Comparison of ENCODE assay signal across 8 cellular contexts in the genomic region with DNA sequence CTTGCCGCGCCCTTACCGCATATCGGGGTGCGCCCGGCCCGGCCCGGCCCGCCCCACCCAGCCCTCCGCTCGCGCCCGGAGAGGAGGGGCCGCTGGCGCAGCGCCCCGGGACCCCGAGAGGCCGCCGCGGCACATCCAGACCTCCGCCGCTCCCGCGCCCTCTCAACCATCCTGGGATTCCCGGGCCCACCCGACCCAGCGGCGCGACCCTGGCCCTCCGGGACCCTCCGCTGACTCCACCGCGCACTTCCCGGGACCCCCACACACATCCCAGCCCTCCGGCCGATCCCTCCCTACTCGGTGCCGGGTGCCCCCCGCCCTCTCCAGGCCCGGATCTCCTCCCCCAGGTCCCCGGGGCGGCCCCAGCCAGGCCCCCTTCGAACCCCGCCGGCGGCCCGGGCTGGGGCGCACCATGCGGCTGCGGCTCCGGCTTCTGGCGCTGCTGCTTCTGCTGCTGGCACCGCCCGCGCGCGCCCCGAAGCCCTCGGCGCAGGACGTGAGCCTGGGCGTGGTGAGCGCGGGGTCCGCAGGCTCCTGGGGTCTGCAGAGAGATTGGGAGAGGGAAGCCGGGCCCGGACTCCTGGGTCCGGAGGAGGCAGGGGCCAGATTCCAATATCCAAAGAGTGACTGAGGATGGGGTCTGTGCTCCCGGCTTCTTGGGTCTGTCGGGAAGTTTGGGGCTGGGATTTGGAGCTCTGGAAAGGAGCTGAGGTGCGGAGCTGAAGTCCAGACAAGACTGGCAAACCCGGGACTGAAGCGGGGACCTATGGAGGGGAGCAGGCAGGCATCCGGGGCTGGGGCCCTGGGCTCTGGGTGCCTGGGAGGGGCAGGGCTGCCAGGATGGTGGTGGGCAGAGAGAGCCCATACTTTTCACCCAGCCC. TPM values are rescaled to one million over a fixed set of nuclear protein-coding genes. Genes with fewer than 3 reads are reported as not detected.
DNase-seq lines count a peak whose midpoint lies in the region; ATAC-seq and TF ChIP-seq lines count a peak whose summit lies in the region.

MMP25 (plus strand) TSS at position 56 of the 881 bp plus-strand sequence; CDS start at position 413, 357 bp downstream.

- intact Hi-C loops in mucosa of descending colon (cut with DNase I, micrococcal nuclease): no loop called here

- H3K4me1 ChIP-seq in ACC112 (ENCODE audit: control insufficient read depth, insufficient read depth, low read length, unreplicated experiment) (no peaks in the 10 kb centered on the region), mucosa of descending colon (ENCODE audit: low read depth) (peaks cover 19% of the 10 kb centered on the region)

- H3K27me3 Mint-ChIP-seq in chondrocyte (ENCODE audit: low read depth): peaks cover 32% of the 10 kb centered on the region

- H3K4me3 Mint-ChIP-seq in chondrocyte (ENCODE audit: unreplicated experiment): peak within 1 kb of the TSS; percentile 57

- no peaks in the 10 kb centered on the region for H3K9me3 Mint-ChIP-seq in chondrocyte (ENCODE audit: low read depth)

- no peaks in the 10 kb centered on the region for H3K36me3 ChIP-seq in ACC112 (ENCODE audit: insufficient read depth, low read length)
- no peaks in the 10 kb centered on the region for H3K36me3 ChIP-seq in mucosa of descending colon (ENCODE audit: low read depth)

- TF ChIP-seq CTCF in chondrocyte (IDR thresholded peaks at IDR 0.05) (no peak), mucosa of descending colon (IDR thresholded peaks at IDR 0.05) (no peak)

- ATAC-seq in mucosa of descending colon (peak; percentile 45), HG03457 (IDR thresholded peaks at IDR 0.05; ENCODE audit: unreplicated experiment) (no peak), GM19397 (IDR thresholded peaks at IDR 0.05; ENCODE audit: unreplicated experiment) (no peak), GM18520 (IDR thresholded peaks at IDR 0.05; ENCODE audit: unreplicated experiment) (no peak)

- no peaks in the 10 kb centered on the region for H3K79me2 ChIP-seq in ACC112 (ENCODE audit: control insufficient read depth, insufficient read depth, low read length, unreplicated experiment)

- H3K9me3 ChIP-seq in mucosa of descending colon: no peaks in the 10 kb centered on the region

- H2AFZ ChIP-seq in ACC112 (ENCODE audit: low read length, unreplicated experiment): peak within 1 kb of the TSS; percentile 43

- no peak for DNase-seq in Jurkat, Clone E6-1 (ENCODE audit: low read depth, low spot score)
- DNase-seq in chondrocyte (ENCODE audit: low spot score): no peak
- no peak for DNase-seq in mucosa of descending colon
- DNase-seq in SIG-M5 (lab: John Stamatoyannopoulos, UW): no peak

- peaks cover 31% of the 10 kb centered on the region for H3K27me3 ChIP-seq in ACC112 (ENCODE audit: insufficient read depth, low read length)

- H3K27ac ChIP-seq in ACC112 (ENCODE audit: low read depth, low read length): no peak within 1 kb of the TSS

- peak within 1 kb of the TSS; percentile 71 for H3K4me3 ChIP-seq in ACC112 (ENCODE audit: low read depth, low read length)
- peak within 1 kb of the TSS; percentile 50 for H3K4me3 ChIP-seq in Jurkat, Clone E6-1 (ENCODE audit: low read length)
- H3K4me3 ChIP-seq in mucosa of descending colon: no peak within 1 kb of the TSS

- H3K4me1 Mint-ChIP-seq in chondrocyte (ENCODE audit: low read depth): peaks cover 7% of the 10 kb centered on the region

- H3K36me3 Mint-ChIP-seq in chondrocyte (ENCODE audit: low read depth): peaks cover 1% of the 10 kb centered on the region

- no peak within 1 kb of the TSS for H3K27ac Mint-ChIP-seq in chondrocyte (ENCODE audit: unreplicated experiment)

RNA-seq across cellular contexts. Expression of gene MMP25, which starts in this region (rescaled TPM):
- 2.8 TPM for polyA plus RNA-seq in Jurkat, Clone E6-1 (2012; ENCODE audit: insufficient read depth, insufficient read length)
- 0.34 TPM in 1 of 3 replicates, not detected in the others for total RNA-seq in chondrocyte
- total RNA-seq in mucosa of descending colon: 1 to 10 TPM in 2 of 3 donors, under 1 TPM in 1; 0.69 to 4.0 (median 2.1) TPM
